In the genomic region with DNA sequence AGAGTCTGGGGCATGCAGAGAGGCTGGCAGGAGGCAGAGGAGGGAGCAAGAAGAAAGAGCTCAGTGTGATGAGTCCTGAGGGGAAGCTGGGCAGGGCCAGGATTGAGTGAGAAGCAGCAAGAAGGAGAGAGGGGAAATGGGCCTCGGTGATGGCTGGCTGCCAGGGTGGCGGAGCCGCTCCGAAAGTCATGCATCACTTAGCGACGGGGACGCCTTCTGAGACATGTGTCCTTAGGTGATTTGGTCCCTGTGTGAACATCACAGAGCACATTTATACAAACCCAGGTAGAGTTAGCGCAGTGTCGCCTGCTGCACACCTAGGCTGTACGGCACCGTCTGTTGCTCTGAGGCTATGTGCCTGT, we compare ENCODE assay signal across 13 cellular contexts. TPM values are rescaled to one million over a fixed set of nuclear protein-coding genes. Genes with fewer than 3 reads are reported as not detected.
DNase-seq lines count a peak whose midpoint lies in the region; ATAC-seq and TF ChIP-seq lines count a peak whose summit lies in the region.
"Had no signal": no experiment of that assay in that cellular context is flagged by ENCODE, and none has a peak within 500 bp of the region (broad histone marks: within the 10 kb centered on the region; RNA-seq: fewer than 3 reads in every experiment).

No MANE protein-coding gene starts in this region.

- peaks cover 26% of the 10 kb centered on the region for H3K4me1 ChIP-seq in hepatocyte (ENCODE audit: insufficient read depth)

- no peaks in the 10 kb centered on the region for H3K36me3 Mint-ChIP-seq in naive B cell
- H3K36me3 Mint-ChIP-seq in glutamatergic neuron (ENCODE audit: unreplicated experiment), result no peaks in the 10 kb centered on the region

- H3K27ac Mint-ChIP-seq in naive B cell (peak overlapping the region; percentile 92 to 98 (median 97)), glutamatergic neuron (ENCODE audit: unreplicated experiment) (no peak overlapping the region)

- H4K20me1 ChIP-seq in hepatocyte (ENCODE audit: insufficient read depth, poor library complexity, severe bottlenecking), result peaks cover 14% of the 10 kb centered on the region

- H3K9me3 Mint-ChIP-seq in naive B cell (no peaks in the 10 kb centered on the region), glutamatergic neuron (ENCODE audit: unreplicated experiment) (peaks cover 3% of the 10 kb centered on the region)

- ATAC-seq in naive B cell (ENCODE audit: low read depth in 2 of 2) (peak; percentile 45 to 47), GM21390 (IDR thresholded peaks at IDR 0.05; ENCODE audit: unreplicated experiment) (no peak)
- ATAC-seq: HCT116 had no signal

- H3K9me2 ChIP-seq in hepatocyte (replicated peaks; ENCODE audit: insufficient read depth), result no peaks in the 10 kb centered on the region

- no peak overlapping the region for H3K4me3 ChIP-seq in hepatocyte
- H3K4me3 ChIP-seq: transverse colon had no signal

- H3K4me1 Mint-ChIP-seq in naive B cell (peaks cover 73 to 100% (median 96%) of the 10 kb centered on the region in 3 donors), glutamatergic neuron (ENCODE audit: low read depth, unreplicated experiment) (peaks cover 20% of the 10 kb centered on the region)

- peaks cover 90% of the 10 kb centered on the region for H3K79me2 ChIP-seq in hepatocyte

- peak overlapping the region; percentile 64 to 94 (median 88) for H3K4me3 Mint-ChIP-seq in naive B cell
- H3K4me3 Mint-ChIP-seq in glutamatergic neuron (ENCODE audit: unreplicated experiment), result no peak overlapping the region

- no peak overlapping the region for H3K4me2 ChIP-seq in hepatocyte

- no peak for TF ChIP-seq CTCF in glutamatergic neuron (IDR thresholded peaks at IDR 0.05; ENCODE audit: partially characterized antibody, unreplicated experiment)
- TF ChIP-seq CTCF in hepatocyte (IDR thresholded peaks at IDR 0.05; ENCODE audit: poor library complexity), result no peak

- WGBS in hepatocyte (ENCODE audit: low lambda C conversion rate, missing lambda C conversion rate), result 84% methylated on average over 11 of the region's 11 CpGs

- no peak overlapping the region for H2AFZ ChIP-seq in hepatocyte

- DNase-seq in CD1c-positive myeloid dendritic cell (ENCODE audit: extremely low spot score), result peak; percentile 69
- peak; percentile 59 for DNase-seq in MV-4-11 (lab: John Stamatoyannopoulos, UW)
- peak; percentile 74 for DNase-seq in activated effector memory CD4-positive, alpha-beta T cell treated with anti-CD3 and anti-CD28 coated beads, Interleukin-2, amount 50 U/mL, for 16 hours
- DNase-seq in naive B cell, result peak; percentile 64
- DNase-seq in NCI-H446 (lab: John Stamatoyannopoulos, UW), result no peak
- no peak for DNase-seq in glutamatergic neuron
- no peak for DNase-seq in hepatocyte (ENCODE audit: low spot score)
- DNase-seq: DMS 273 treated with DMSO at 0.1 percent for 48 hours, NCI-H1048, retina, transverse colon had no signal

- H3K27me3 ChIP-seq in hepatocyte, result no peaks in the 10 kb centered on the region
- H3K27me3 ChIP-seq: transverse colon had no signal

- H3K27ac ChIP-seq in hepatocyte, result no peak overlapping the region
- H3K27ac ChIP-seq: transverse colon had no signal

- no peaks in the 10 kb centered on the region for H3K9me3 ChIP-seq in hepatocyte (ENCODE audit: low read depth)
- H3K9me3 ChIP-seq: transverse colon had no signal

- H3K27me3 Mint-ChIP-seq in naive B cell (no peaks in the 10 kb centered on the region), glutamatergic neuron (ENCODE audit: unreplicated experiment) (peaks cover 2% of the 10 kb centered on the region)

- H3K36me3 ChIP-seq in hepatocyte (replicated peaks; ENCODE audit: insufficient read depth, low read depth), result no peaks in the 10 kb centered on the region
- H3K36me3 ChIP-seq: transverse colon had no signal

RNA-seq across cellular contexts. Expression of a gene that starts 15.1 kb away (rescaled TPM):
- polyA plus RNA-seq in naive B cell (ENCODE audit: low read depth in 6 of 6) (10 to 100 TPM; 47.2 to 74.5 (median 62.6) TPM), hepatocyte (19.8 and 21.7 TPM in 2 replicates)
- total RNA-seq in glutamatergic neuron (ENCODE audit: unreplicated experiment) (23.0 TPM), hepatocyte (10.3 and 15.3 TPM in 2 replicates)

RNA-seq across cellular contexts. Expression of a gene that starts 39.5 kb away (rescaled TPM):
- polyA plus RNA-seq in naive B cell (ENCODE audit: low read depth in 6 of 6), result 10 to 100 TPM in 5 of 6 donors, 1 to 10 TPM in 1; 7.6 to 31.2 (median 19.2) TPM
- 145 TPM for total RNA-seq in glutamatergic neuron (ENCODE audit: unreplicated experiment)
- total RNA-seq in hepatocyte, result 48.0 and 59.0 TPM in 2 replicates
- 33.1 and 38.6 TPM in 2 replicates for polyA plus RNA-seq in hepatocyte

Comparison
In these comparisons a context has a peak if more than half of its experiments do, and no peak if none do; other contexts are left out.
1. DNase-seq: peak in CD1c-positive myeloid dendritic cell (single experiment), MV-4-11 (single experiment), activated effector memory CD4-positive, alpha-beta T cell treated with anti-CD3 and anti-CD28 coated beads, Interleukin-2, amount 50 U/mL, for 16 hours (single experiment) and naive B cell (single experiment); none in NCI-H446 (0 of 2), glutamatergic neuron (single experiment) and hepatocyte (single experiment).